Comparison of ENCODE assay signal across 14 cellular contexts in the genomic region with DNA sequence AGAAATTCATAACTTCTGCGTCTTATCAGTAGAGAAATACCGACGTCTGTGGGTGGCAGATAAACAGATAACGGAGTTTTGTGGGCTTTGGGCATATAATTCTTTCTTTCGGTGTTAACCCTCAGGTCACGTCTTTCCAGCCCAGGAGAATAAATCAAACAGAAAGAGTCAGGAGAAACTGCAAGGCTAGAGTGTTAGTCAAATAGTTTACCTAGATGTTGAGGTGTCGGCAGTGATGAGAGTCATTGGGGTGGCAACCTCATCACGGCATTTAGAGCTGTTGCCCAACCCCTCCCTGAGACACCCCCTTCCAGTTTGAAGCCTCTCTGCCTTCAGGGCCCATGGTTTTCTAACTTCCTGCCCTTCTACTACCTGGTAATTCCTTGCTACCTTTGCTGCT. TPM values are rescaled to one million over a fixed set of nuclear protein-coding genes. Genes with fewer than 3 reads are reported as not detected.
A peak's percentile ranks its signal among the peaks of the same experiment; 100 is the strongest.
DNase-seq lines count a peak whose midpoint lies in the region; ATAC-seq and TF ChIP-seq lines count a peak whose summit lies in the region.
"Had no signal": no experiment of that assay in that cellular context is flagged by ENCODE, and none has a peak within 500 bp of the region (broad histone marks: within the 10 kb centered on the region; RNA-seq: fewer than 3 reads in every experiment).

No MANE protein-coding gene starts in this region.

- intact Hi-C loops in CD8-positive, alpha-beta T cell (cut with DNase I, micrococcal nuclease): loop anchor here in 1 of 2 experiments (2.0 kb wide), 1 partner anchor 18 kb away; no protein-coding TSS in a partner anchor

- POLR2A ChIA-PET in CD8-positive, alpha-beta T cell (lab: Charles Lee): interaction anchor here (2.1 kb wide), 1 partner anchor 15 kb away, joined by 6 read pairs; no protein-coding TSS in a partner anchor

- TF ChIP-seq CTCF in CD8-positive, alpha-beta T cell (IDR thresholded peaks at IDR 0.05): no peak
- TF ChIP-seq CTCF in parathyroid adenoma (IDR thresholded peaks at IDR 0.05) (no peak), BE2C (IDR thresholded peaks at IDR 0.05; ENCODE audit: low read depth, low read length) (no peak)

- H3K9me3 Mint-ChIP-seq in CD8-positive, alpha-beta T cell: no peaks in the 10 kb centered on the region

- no peaks in the 10 kb centered on the region for H3K36me3 Mint-ChIP-seq in CD8-positive, alpha-beta T cell

- H3K27me3 Mint-ChIP-seq in CD8-positive, alpha-beta T cell (ENCODE audit: low read depth): no peaks in the 10 kb centered on the region

- peaks cover 66% of the 10 kb centered on the region for H3K4me1 Mint-ChIP-seq in CD8-positive, alpha-beta T cell (ENCODE audit: low read depth)

- no peak for TF ChIP-seq POLR2A in GM18505 (IDR thresholded peaks at IDR 0.05; ENCODE audit: borderline replicate concordance, extremely low read depth, insufficient read depth, insufficient read length)

- H3K4me3 Mint-ChIP-seq in CD8-positive, alpha-beta T cell: peak overlapping the region; percentile 75

- peak overlapping the region; percentile 28 for H2AFZ ChIP-seq in parathyroid adenoma

- peak in 3 of 7 experiments; percentile 10 to 50 (median 47) for DNase-seq in CD8-positive, alpha-beta T cell
- DNase-seq in activated CD4-positive, alpha-beta T cell treated with anti-CD3 and anti-CD28 coated beads for 4 hours: peak; percentile 43 to 45
- DNase-seq in activated naive CD4-positive, alpha-beta T cell treated with anti-CD3 and anti-CD28 coated beads, Interleukin-2, amount 50 U/mL, for 16 hours: peak; percentile 74
- no peak for DNase-seq in BE2C
- no peak for DNase-seq in RPMI8226
- DNase-seq: body of pancreas, DND-41, foreskin melanocyte, NCI-H345, nucleus accumbens had no signal

- peak; percentile 76 for ATAC-seq in CD8-positive, alpha-beta T cell
- ATAC-seq in GM18505 (IDR thresholded peaks at IDR 0.05; ENCODE audit: unreplicated experiment) (no peak), GM19397 (IDR thresholded peaks at IDR 0.05; ENCODE audit: unreplicated experiment) (no peak)
- ATAC-seq: body of pancreas had no signal

- H3K27ac ChIP-seq in CD8-positive, alpha-beta T cell (ENCODE audit: low read depth, low read length): peak overlapping the region; percentile 47
- H3K27ac ChIP-seq in parathyroid adenoma: no peak overlapping the region
- H3K27ac ChIP-seq: body of pancreas had no signal

- no peak overlapping the region for H3K9ac ChIP-seq in parathyroid adenoma

- H3K4me3 ChIP-seq in CD8-positive, alpha-beta T cell (ENCODE audit: low read depth, low read length): no peak overlapping the region
- H3K4me3 ChIP-seq in parathyroid adenoma (ENCODE audit: low read depth, low read length) (no peak overlapping the region), BE2C (ENCODE audit: low read depth, low read length) (no peak overlapping the region)
- H3K4me3 ChIP-seq: body of pancreas, smooth muscle cell had no signal

- H3K79me2 ChIP-seq in parathyroid adenoma: no peaks in the 10 kb centered on the region

- H3K4me2 ChIP-seq in parathyroid adenoma (ENCODE audit: low read length): no peak overlapping the region
- H3K4me2 ChIP-seq: smooth muscle cell had no signal

- no peaks in the 10 kb centered on the region for H3K9me3 ChIP-seq in CD8-positive, alpha-beta T cell (ENCODE audit: low read length)
- H3K9me3 ChIP-seq in parathyroid adenoma (ENCODE audit: control insufficient read depth, low read length) (no peaks in the 10 kb centered on the region), BE2C (no peaks in the 10 kb centered on the region)
- H3K9me3 ChIP-seq: body of pancreas had no signal

- H3K27me3 ChIP-seq in CD8-positive, alpha-beta T cell (ENCODE audit: insufficient read depth, low read length): no peaks in the 10 kb centered on the region
- H3K27me3 ChIP-seq in parathyroid adenoma (ENCODE audit: control insufficient read depth, insufficient read depth, low read length): no peaks in the 10 kb centered on the region
- H3K27me3 ChIP-seq in BE2C: peaks cover 13% of the 10 kb centered on the region
- H3K27me3 ChIP-seq: body of pancreas had no signal

- H3K36me3 ChIP-seq in CD8-positive, alpha-beta T cell (ENCODE audit: insufficient read depth, low read length): no peaks in the 10 kb centered on the region
- H3K36me3 ChIP-seq in parathyroid adenoma (ENCODE audit: control insufficient read depth, insufficient read depth, low read length): no peaks in the 10 kb centered on the region
- H3K36me3 ChIP-seq in BE2C: no peaks in the 10 kb centered on the region

- H3K4me1 ChIP-seq in CD8-positive, alpha-beta T cell (ENCODE audit: insufficient read depth, low read length): peaks cover 56% of the 10 kb centered on the region
- H3K4me1 ChIP-seq in parathyroid adenoma (no peaks in the 10 kb centered on the region), BE2C (no peaks in the 10 kb centered on the region)

- peak overlapping the region; percentile 95 for H3K27ac Mint-ChIP-seq in CD8-positive, alpha-beta T cell

- CTCF ChIA-PET in CD8-positive, alpha-beta T cell (lab: Charles Lee): no interaction called here

RNA-seq across cellular contexts. Expression of a gene that starts 49.5 kb away (rescaled TPM):
- 1 to 10 TPM; 4.4 to 5.0 TPM for total RNA-seq in CD8-positive, alpha-beta T cell
- not detected for polyA plus RNA-seq in BE2C (2012; ENCODE audit: insufficient read depth, insufficient read length, low read depth)
- total RNA-seq: body of pancreas had no signal

Comparison
In these comparisons a context has a peak if more than half of its experiments do, and no peak if none do; other contexts are left out.
1. DNase-seq: peak in activated CD4-positive, alpha-beta T cell treated with anti-CD3 and anti-CD28 coated beads for 4 hours (2 of 2) and activated naive CD4-positive, alpha-beta T cell treated with anti-CD3 and anti-CD28 coated beads, Interleukin-2, amount 50 U/mL, for 16 hours (single experiment); none in BE2C (single experiment) and RPMI8226 (single experiment).